ENCODE assay signal across 9 cellular contexts in genomic region chr13:78022164-78022877, GRCh38.
DNase-seq lines count a peak whose midpoint lies in the region; ATAC-seq, FAIRE-seq and TF ChIP-seq lines count a peak whose summit lies in the region.
"Had no signal": no experiment of that assay in that cellular context is flagged by ENCODE, and none has a peak within 500 bp of the region (broad histone marks: within the 10 kb centered on the region; RNA-seq: fewer than 3 reads in every experiment).

No MANE protein-coding gene starts in this region.

- no peak for FAIRE-seq in RCC 7860 (lab: Jason Lieb, UNC)

- POLR2A ChIA-PET in AG04450 (lab: Yijun Ruan, JAX): no interaction called here

- TF ChIP-seq CTCF in AG04450 (IDR thresholded peaks at IDR 0.05; ENCODE audit: low read depth, low read length): no peak

- ATAC-seq in GM19023 (IDR thresholded peaks at IDR 0.05; ENCODE audit: unreplicated experiment) (peak; percentile 100), HG03066 (IDR thresholded peaks at IDR 0.05; ENCODE audit: low read depth, unreplicated experiment) (peak; percentile 100)

- no peaks in the 10 kb centered on the region for H3K27me3 ChIP-seq in AG04450 (ENCODE audit: control insufficient read depth, insufficient read depth, low read length)
- H3K27me3 ChIP-seq: tibial nerve had no signal

- no peaks in the 10 kb centered on the region for H3K9me3 ChIP-seq in AG04450 (ENCODE audit: control insufficient read depth, insufficient read depth, low read length)

- no peak overlapping the region for H3K27ac ChIP-seq in AG04450 (ENCODE audit: low read depth, low read length)
- H3K27ac ChIP-seq: tibial nerve had no signal

- CTCF ChIA-PET in AG04450 (lab: Charles Lee): no interaction called here

- no peak overlapping the region for H3K4me3 ChIP-seq in AG04450 (ENCODE audit: low read depth, low read length)
- H3K4me3 ChIP-seq: tibial nerve had no signal

- DNase-seq in AG04450 (ENCODE audit: low read depth, low spot score) (peak; percentile 24), RCC 7860 (ENCODE audit: low spot score) (peak; percentile 47), lung microvascular endothelial cell (ENCODE audit: low read depth in 2 of 2) (peak; percentile 93 to 95), stromal cell of bone marrow (ENCODE audit: low read depth) (peak; percentile 2), NCI-H187 (lab: John Stamatoyannopoulos, UW) (no peak)
- DNase-seq in activated naive CD4-positive, alpha-beta T cell treated with anti-CD3 and anti-CD28 coated beads, Interleukin-2, amount 50 U/mL, for 16 hours: peak; percentile 32

Comparison
In these comparisons a context has a peak if more than half of its experiments do, and no peak if none do; other contexts are left out.
1. DNase-seq: peak in AG04450 (single experiment), RCC 7860 (single experiment), activated naive CD4-positive, alpha-beta T cell treated with anti-CD3 and anti-CD28 coated beads, Interleukin-2, amount 50 U/mL, for 16 hours (single experiment), lung microvascular endothelial cell (2 of 2) and stromal cell of bone marrow (single experiment); none in NCI-H187 (0 of 2).